In the genomic region with DNA sequence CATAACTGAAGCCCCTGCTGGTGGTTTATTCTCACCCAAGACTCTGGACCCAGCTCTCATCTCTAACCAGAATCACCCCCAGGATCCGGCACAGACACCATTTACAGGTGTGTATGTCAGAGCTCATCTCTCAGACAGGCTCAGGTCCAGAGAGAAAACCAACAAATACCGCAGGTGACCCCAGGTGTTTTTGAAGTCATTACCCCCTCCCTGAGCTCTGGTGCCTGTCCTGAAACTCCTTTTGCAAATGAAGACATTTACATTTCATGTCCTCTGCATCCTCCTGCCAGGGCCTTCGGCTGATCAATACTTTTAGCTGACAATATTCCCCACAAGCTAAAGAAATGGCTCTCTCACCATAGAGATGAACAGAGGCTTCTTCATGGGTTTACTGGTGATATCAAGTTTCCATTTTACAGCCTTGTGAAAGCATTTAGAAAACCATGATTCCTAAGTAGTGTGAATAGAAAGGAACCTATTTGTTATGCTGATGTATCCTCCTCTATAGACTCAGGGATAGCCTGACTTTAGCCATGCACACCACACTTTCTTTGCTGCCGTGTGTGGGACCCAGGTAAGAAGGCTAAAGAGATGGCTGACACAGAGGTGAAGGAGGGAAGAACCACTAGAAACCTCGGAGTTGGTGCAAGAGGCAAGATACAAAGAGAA, we compare ENCODE assay signal across 1 cellular context.
TF ChIP-seq lines count a peak whose summit lies in the region.

No MANE protein-coding gene starts in this region.

TF ChIP-seq in H1, 55 proteins besides CTCF, POLR2A, EP300 and RAD21 (continued from another document):
- TF ChIP-seq TBP (IDR thresholded peaks at IDR 0.05; ENCODE audit: low read depth, low read length) (0 out of 2 replicates have a peak, but pooled peaks have one; percentile 23), GTF2F1 (IDR thresholded peaks at IDR 0.05; ENCODE audit: borderline replicate concordance, low read depth, low read length) (no peak)
